Comparison of ENCODE assay signal across 28 cellular contexts in the genomic region with DNA sequence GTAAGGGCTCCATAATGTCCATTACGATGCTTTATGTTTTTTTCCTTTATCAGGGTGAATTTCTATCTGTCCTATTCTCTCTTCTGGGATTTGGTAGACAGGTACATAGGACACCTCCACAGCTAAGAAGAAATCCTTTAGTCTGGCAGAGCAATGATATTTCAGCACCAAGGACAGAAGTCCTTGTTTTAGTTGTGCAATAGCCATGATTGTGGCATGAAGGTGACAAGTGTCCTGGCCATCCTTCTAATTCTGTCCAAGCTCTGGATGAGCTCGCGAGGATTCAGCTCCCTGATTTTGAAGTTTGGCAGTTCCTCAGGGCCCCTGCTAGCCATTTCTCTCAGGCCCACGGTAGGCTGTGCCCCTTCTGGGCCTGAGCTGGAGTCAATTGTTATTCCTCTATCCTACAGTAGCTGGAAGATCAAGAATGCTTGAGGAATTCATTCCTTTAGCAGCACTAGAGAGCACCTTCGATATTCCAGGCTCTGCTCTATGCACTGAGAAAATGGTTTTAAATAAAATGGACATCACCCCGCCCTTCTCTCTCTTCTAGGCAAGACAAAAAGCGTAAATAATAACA.
DNase-seq lines count a peak whose midpoint lies in the region; ATAC-seq, FAIRE-seq and TF ChIP-seq lines count a peak whose summit lies in the region.
"Had no signal": no experiment of that assay in that cellular context is flagged by ENCODE, and none has a peak within 500 bp of the region (broad histone marks: within the 10 kb centered on the region; RNA-seq: fewer than 3 reads in every experiment).

No MANE protein-coding gene starts in this region.

- H3K4me3 ChIP-seq in HEK293 (ENCODE audit: low read depth, low read length) (no peak overlapping the region), GM12878 (no peak overlapping the region)
- H3K4me3 ChIP-seq: ascending aorta, smooth muscle cell, thoracic aorta had no signal

- FAIRE-seq in GM12878 (lab: Jason Lieb, UNC): no peak
- FAIRE-seq: endothelial cell of umbilical vein, keratinocyte, TTC549 had no signal

- H3K4me1 ChIP-seq in HEK293 (ENCODE audit: control insufficient read depth, insufficient read depth, low read length) (no peaks in the 10 kb centered on the region), GM12878 (ENCODE audit: control insufficient read depth, insufficient read depth, low read length) (0 out of 2 replicates have a peak, but pooled peaks cover 3% of the 10 kb centered on the region)
- H3K4me1 ChIP-seq: ascending aorta had no signal

- POLR2A ChIA-PET in HEK293 (lab: Yijun Ruan, JAX): no interaction called here
- POLR2A ChIA-PET in GM12878 (lab: Charles Lee): interaction anchor here (0.5 to 0.9 kb wide), 2 partner anchors 14 to 98 kb away, joined by 4 to 5 read pairs; no protein-coding TSS in a partner anchor
- POLR2A ChIA-PET in activated CD4-positive, alpha-beta T cell treated with anti-CD3 and anti-CD28 coated beads for 36 hours (lab: Charles Lee): no interaction called here

- ATAC-seq in GM12878 (no peak), GM18858 (IDR thresholded peaks at IDR 0.05; ENCODE audit: unreplicated experiment) (no peak), GM18861 (IDR thresholded peaks at IDR 0.05; ENCODE audit: unreplicated experiment) (no peak)
- no peak for ATAC-seq in activated CD4-positive, alpha-beta T cell treated with anti-CD3 and anti-CD28 coated beads for 36 hours
- ATAC-seq: Right ventricle myocardium inferior, T-cell had no signal

- H3K4me1 Mint-ChIP-seq in endothelial cell (ENCODE audit: unreplicated experiment): no peaks in the 10 kb centered on the region
- no peaks in the 10 kb centered on the region for H3K4me1 Mint-ChIP-seq in activated CD4-positive, alpha-beta T cell treated with anti-CD3 and anti-CD28 coated beads for 36 hours

- H3K27ac Mint-ChIP-seq in endothelial cell (ENCODE audit: unreplicated experiment): no peak overlapping the region
- H3K27ac Mint-ChIP-seq in activated CD4-positive, alpha-beta T cell treated with anti-CD3 and anti-CD28 coated beads for 36 hours: no peak overlapping the region
- H3K27ac Mint-ChIP-seq: CD4-positive, alpha-beta memory T cell; T-cell had no signal

- H3K79me2 ChIP-seq in GM12878 (ENCODE audit: control insufficient read depth, insufficient read depth, low read length): no peaks in the 10 kb centered on the region

- no peaks in the 10 kb centered on the region for H3K27me3 Mint-ChIP-seq in endothelial cell (ENCODE audit: unreplicated experiment)
- H3K27me3 Mint-ChIP-seq in activated CD4-positive, alpha-beta T cell treated with anti-CD3 and anti-CD28 coated beads for 36 hours: no peaks in the 10 kb centered on the region
- H3K27me3 Mint-ChIP-seq: CD4-positive, alpha-beta memory T cell; T-cell had no signal

- no peak overlapping the region for H3K4me3 Mint-ChIP-seq in endothelial cell (ENCODE audit: unreplicated experiment)
- no peak overlapping the region for H3K4me3 Mint-ChIP-seq in activated CD4-positive, alpha-beta T cell treated with anti-CD3 and anti-CD28 coated beads for 36 hours
- H3K4me3 Mint-ChIP-seq: CD4-positive, alpha-beta memory T cell; T-cell had no signal

- H3K9me3 Mint-ChIP-seq in endothelial cell (ENCODE audit: unreplicated experiment): no peaks in the 10 kb centered on the region
- H3K9me3 Mint-ChIP-seq in activated CD4-positive, alpha-beta T cell treated with anti-CD3 and anti-CD28 coated beads for 36 hours (ENCODE audit: low read depth): no peaks in the 10 kb centered on the region
- H3K9me3 Mint-ChIP-seq: CD4-positive, alpha-beta memory T cell; T-cell had no signal

- TF ChIP-seq CTCF in HEK293 (tag by site-specific recombination; IDR thresholded peaks at IDR 0.05): no peak
- TF ChIP-seq CTCF in GM12878 (IDR thresholded peaks at IDR 0.05 in 2 of 3, conservative IDR thresholded peaks at IDR 0.05 in 1 of 3; ENCODE audit: control insufficient read depth in 2 of 3, extremely low read depth in 1 of 3, insufficient read depth in 1 of 3, low read depth in 3 of 3, low read length in 3 of 3): no peak
- no peak for TF ChIP-seq CTCF in endothelial cell (IDR thresholded peaks at IDR 0.05; ENCODE audit: unreplicated experiment)

- CTCF ChIA-PET in HEK293 (lab: Yijun Ruan, JAX) (no interaction called here), GM12878 (lab: Yijun Ruan, JAX) (interaction anchor here (0.6 to 2.5 kb wide), 4 partner anchors 9 to 325 kb away, joined by 3 to 14 read pairs (median 4); no protein-coding TSS in a partner anchor)
- CTCF ChIA-PET in activated CD4-positive, alpha-beta T cell treated with anti-CD3 and anti-CD28 coated beads for 36 hours (lab: Charles Lee): interaction anchor here (0.6 to 0.7 kb wide), 3 partner anchors 28 to 429 kb away, joined by 3 to 4 read pairs (median 3); no protein-coding TSS in a partner anchor

- DNase-seq in MV-4-11 (lab: John Stamatoyannopoulos, UW): peak; percentile 8
- DNase-seq in GM12878 (ENCODE audit: low read depth, low spot score): no peak
- DNase-seq in myocyte (ENCODE audit: low read depth): peak; percentile 33
- DNase-seq in endothelial cell (ENCODE audit: low spot score): no peak
- no peak for DNase-seq in activated CD4-positive, alpha-beta T cell treated with anti-CD3 and anti-CD28 coated beads for 36 hours
- DNase-seq: activated CD4-positive, alpha-beta T cell treated with anti-CD3 and anti-CD28 coated beads for 4 hours; activated naive CD4-positive, alpha-beta T cell treated with anti-CD3 and anti-CD28 coated beads, Interleukin-2, amount 50 U/mL, for 16 hours; activated T-cell treated with anti-CD3 and anti-CD28 coated beads, Interleukin-2, amount 50 U/mL, for 48 hours; CD4-positive, alpha-beta memory T cell; central memory CD4-positive, alpha-beta T cell; hypothalamus; mammary epithelial cell; NCI-H2171; NCI-H69; occipital lobe; stimulated activated CD4-positive, alpha-beta T cell treated with anti-CD3 and anti-CD28 coated beads, Interleukin-2, amount 100 ng/mL, for 48 hours; stimulated activated naive CD4-positive, alpha-beta T cell treated with Interleukin-2 at 50 U/mL for 16 hours; T-cell had no signal

- no peak for TF ChIP-seq POLR2A in GM12878 (IDR thresholded peaks at IDR 0.05; ENCODE audit: low read depth, low read length)

- intact Hi-C loops in GM12878 (cut with micrococcal nuclease; ENCODE audit: unreplicated experiment): no loop called here
- intact Hi-C loops in activated CD4-positive, alpha-beta T cell treated with anti-CD3 and anti-CD28 coated beads for 36 hours (cut with DNase I, micrococcal nuclease): loop anchor here in 1 of 2 experiments (10.0 kb wide), 1 partner anchor 285 kb away; no protein-coding TSS in a partner anchor

- RAD21 ChIA-PET in GM12878 (lab: Charles Lee; ENCODE audit: unreplicated experiment): interaction anchor here (1.1 to 1.2 kb wide), 2 partner anchors 64 to 290 kb away, joined by 3 read pairs; no protein-coding TSS in a partner anchor

- H3K27ac ChIP-seq in HEK293 (ENCODE audit: extremely low read depth, low read depth, low read length) (no peak overlapping the region), GM12878 (ENCODE audit: control insufficient read depth, insufficient read depth) (no peak overlapping the region)
- H3K27ac ChIP-seq: ascending aorta, thoracic aorta had no signal

- in situ Hi-C loops in GM12878 (cut with MboI): no loop called here

- H3K36me3 ChIP-seq in HEK293 (ENCODE audit: control insufficient read depth in 2 of 2, insufficient read depth in 1 of 2, low read length in 2 of 2) (no peaks in the 10 kb centered on the region), GM12878 (ENCODE audit: control insufficient read depth in 2 of 2, insufficient read depth in 2 of 2, low read length in 1 of 2) (peaks cover 0 to 4% of the 10 kb centered on the region in 2 experiments; a peak in 2 of 4 replicates)
- H3K36me3 ChIP-seq: ascending aorta, thoracic aorta had no signal

- H2AFZ ChIP-seq in GM12878 (ENCODE audit: control insufficient read depth, low read depth, low read length): no peak overlapping the region

- H3K9ac ChIP-seq in GM12878 (ENCODE audit: control insufficient read depth, insufficient read depth, low read length): no peak overlapping the region

- TF ChIP-seq RAD21 in GM12878 (IDR thresholded peaks at IDR 0.05; ENCODE audit: insufficient read depth, low read depth, low read length): no peak

- 21% methylated on average over 7 of the region's 7 CpGs for WGBS in GM12878 (ENCODE audit: insufficient coverage, insufficient replicate concordance, low lambda C conversion rate, missing lambda C conversion rate)

- no peaks in the 10 kb centered on the region for H3K27me3 ChIP-seq in GM12878 (replicated peaks in 1 of 2; ENCODE audit: control insufficient read depth in 2 of 2, insufficient read depth in 2 of 2, low read length in 1 of 2)
- H3K27me3 ChIP-seq: ascending aorta had no signal

- H3K36me3 Mint-ChIP-seq in endothelial cell (ENCODE audit: low read depth, unreplicated experiment): no peaks in the 10 kb centered on the region
- no peaks in the 10 kb centered on the region for H3K36me3 Mint-ChIP-seq in activated CD4-positive, alpha-beta T cell treated with anti-CD3 and anti-CD28 coated beads for 36 hours (ENCODE audit: low read depth)

- H3K9me3 ChIP-seq in HEK293 (ENCODE audit: control insufficient read depth, insufficient read depth, low read depth, low read length) (no peaks in the 10 kb centered on the region), GM12878 (replicated peaks; ENCODE audit: control insufficient read depth, insufficient read depth, low read length) (no peaks in the 10 kb centered on the region)
- H3K9me3 ChIP-seq: ascending aorta, thoracic aorta had no signal

- TF ChIP-seq EP300 in GM12878 (IDR thresholded peaks at IDR 0.05; ENCODE audit: borderline replicate concordance in 1 of 2, control insufficient read depth in 1 of 2, low read depth in 2 of 2, low read length in 2 of 2): no peak

- no TSS peak for BruUV-seq in GM12878 (replicated peaks; lab: Mats Ljungman, UMichigan)

- SMC1A ChIA-PET in GM12878 (lab: Charles Lee; ENCODE audit: uncharacterized antibody, unreplicated experiment): interaction anchor here (0.5 to 1.4 kb wide), 6 partner anchors 15 to 288 kb away, joined by 3 to 5 read pairs (median 3); no protein-coding TSS in a partner anchor

- no peaks in the 10 kb centered on the region; the same call in 1 of the 2 replicates for H4K20me1 ChIP-seq in GM12878 (ENCODE audit: control insufficient read depth, insufficient read depth)

- H3K4me2 ChIP-seq in GM12878 (ENCODE audit: control insufficient read depth, insufficient read depth): no peak overlapping the region
- H3K4me2 ChIP-seq: smooth muscle cell had no signal

TF ChIP-seq in HEK293, 187 proteins besides CTCF, POLR2A, EP300 and RAD21 (continues in another document):
- TF ChIP-seq ZNF221 (tag by site-specific recombination; IDR thresholded peaks at IDR 0.05; ENCODE audit: borderline replicate concordance) (no peak), ZNF670 (tag by site-specific recombination; IDR thresholded peaks at IDR 0.05; ENCODE audit: low read depth) (no peak), ZNF146 (tag by site-specific recombination; IDR thresholded peaks at IDR 0.05) (no peak), ZNF133 (tag by site-specific recombination; IDR thresholded peaks at IDR 0.05) (no peak)

TF ChIP-seq in GM12878, 131 proteins besides CTCF, POLR2A, EP300 and RAD21 (continues in another document):
- TF ChIP-seq CEBPB (IDR thresholded peaks at IDR 0.05; ENCODE audit: borderline replicate concordance in 1 of 2, low read depth in 2 of 2, low read length in 2 of 2) (peak in 1 of 2 experiments; percentile 42; a peak in 1 of 4 replicates), NFIC (IDR thresholded peaks at IDR 0.05; ENCODE audit: low read depth, low read length) (no peak)

Comparison
In these comparisons a context has a peak if more than half of its experiments do, and no peak if none do; other contexts are left out.
1. DNase-seq: peak in MV-4-11 (single experiment) and myocyte (single experiment); none in GM12878 (single experiment), endothelial cell (single experiment) and activated CD4-positive, alpha-beta T cell treated with anti-CD3 and anti-CD28 coated beads for 36 hours (single experiment).
2. Of the 9 proteins assayed by ChIP-seq in both HEK293 and GM12878: peak only in HEK293: none; only in GM12878: none; in both: REST; in neither: 8.